8 cellular contexts compared by ENCODE assay signal in the genomic region with DNA sequence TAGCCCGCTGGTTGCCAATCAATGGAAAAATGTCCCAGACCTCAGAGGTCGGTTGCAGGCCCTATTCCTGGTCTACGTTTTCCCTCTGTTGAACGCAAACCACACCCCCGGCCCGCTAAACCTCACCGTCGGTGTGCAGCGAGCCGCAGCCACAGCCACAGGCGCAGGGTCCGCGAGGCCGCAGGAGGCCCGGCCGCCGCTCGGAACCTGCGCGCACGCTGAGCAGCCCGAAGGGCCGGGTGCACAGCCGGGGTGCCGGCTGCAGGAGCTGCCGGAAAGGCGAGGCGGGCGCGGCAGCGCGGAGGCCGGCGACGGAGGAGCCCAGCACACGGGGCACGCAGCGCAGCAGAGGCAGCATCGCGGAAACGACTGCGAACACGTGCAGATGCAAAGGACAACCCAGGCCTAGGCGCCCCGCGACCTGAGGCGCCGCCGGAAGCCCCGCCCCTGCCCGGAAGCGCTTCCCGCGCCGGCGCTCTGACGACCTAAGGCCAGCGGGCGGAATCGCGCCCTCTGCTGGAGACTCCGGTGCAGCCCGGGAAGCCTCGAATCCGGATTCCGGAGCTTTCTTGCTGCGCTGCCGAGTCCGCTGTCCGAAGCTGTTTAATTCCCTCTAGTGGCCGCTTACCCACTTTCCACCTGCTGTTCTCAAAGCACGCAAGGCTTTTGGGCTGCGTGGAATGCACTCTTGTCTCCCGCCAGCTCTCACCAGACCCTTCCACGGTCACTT. TPM values are rescaled to one million over a fixed set of nuclear protein-coding genes. Genes with fewer than 3 reads are reported as not detected.
DNase-seq lines count a peak whose midpoint lies in the region; ATAC-seq and TF ChIP-seq lines count a peak whose summit lies in the region.

A gene with protein sequence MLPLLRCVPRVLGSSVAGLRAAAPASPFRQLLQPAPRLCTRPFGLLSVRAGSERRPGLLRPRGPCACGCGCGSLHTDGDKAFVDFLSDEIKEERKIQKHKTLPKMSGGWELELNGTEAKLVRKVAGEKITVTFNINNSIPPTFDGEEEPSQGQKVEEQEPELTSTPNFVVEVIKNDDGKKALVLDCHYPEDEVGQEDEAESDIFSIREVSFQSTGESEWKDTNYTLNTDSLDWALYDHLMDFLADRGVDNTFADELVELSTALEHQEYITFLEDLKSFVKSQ (minus strand): TSS at position 440 of the 730 bp plus-strand sequence. CDS start 82 bp downstream, at position 358.

- H3K9ac ChIP-seq in SU-DHL-6 (ENCODE audit: low read length) (peak within 1 kb of the TSS; percentile 91), parathyroid adenoma (peak within 1 kb of the TSS; percentile 49)

- H3K27me3 Mint-ChIP-seq in activated naive CD8-positive, alpha-beta T cell treated with anti-CD3 and anti-CD28 coated beads, Interleukin-2, amount 10 ng/mL, durations not matched to agents 7 days and 5 days, result no peaks in the 10 kb centered on the region

- WGBS in tibial nerve, 2 donors, result 0% methylated on average over 24 to 74 of the region's 75 CpGs

- H3K27ac Mint-ChIP-seq in activated naive CD8-positive, alpha-beta T cell treated with anti-CD3 and anti-CD28 coated beads, Interleukin-2, amount 10 ng/mL, durations not matched to agents 7 days and 5 days, result peak within 1 kb of the TSS; percentile 96

- H4K20me1 ChIP-seq in SU-DHL-6 (ENCODE audit: low read depth, low read length), result no peaks in the 10 kb centered on the region

- peak in 1 of 2 donors; percentile 64 for TF ChIP-seq POLR2A in tibial nerve (IDR thresholded peaks at IDR 0.05)

- H3K9me2 ChIP-seq in SU-DHL-6 (replicated peaks; ENCODE audit: insufficient read depth, low read length), result no peaks in the 10 kb centered on the region

- peaks cover 23% of the 10 kb centered on the region for H3F3A ChIP-seq in SU-DHL-6 (ENCODE audit: insufficient read depth)

- ATAC-seq in HG02610 (IDR thresholded peaks at IDR 0.05; ENCODE audit: unreplicated experiment) (peak; percentile 79), Right ventricle myocardium superior (ENCODE audit: poor library complexity) (peak; percentile 98)
- ATAC-seq in activated naive CD8-positive, alpha-beta T cell treated with anti-CD3 and anti-CD28 coated beads, Interleukin-2, amount 10 ng/mL, durations not matched to agents 7 days and 5 days (ENCODE audit: low read depth), result peak; percentile 93

- H3K4me1 ChIP-seq in parathyroid adenoma (peaks cover 5% of the 10 kb centered on the region), tibial nerve (peaks cover 0 to 32% (median 16%) of the 10 kb centered on the region in 4 donors)

- H2AFZ ChIP-seq in SU-DHL-6 (ENCODE audit: low read depth, low read length, severe bottlenecking) (peak within 1 kb of the TSS; percentile 88), parathyroid adenoma (peak within 1 kb of the TSS; percentile 87)

- TF ChIP-seq CTCF in GM12864 (IDR thresholded peaks at IDR 0.05; ENCODE audit: low read depth, low read length, missing control alignments) (peak; percentile 97), SU-DHL-6 (IDR thresholded peaks at IDR 0.05; ENCODE audit: insufficient read depth, low read length, poor library complexity, severe bottlenecking) (peak; percentile 96), parathyroid adenoma (IDR thresholded peaks at IDR 0.05) (peak; percentile 99), tibial nerve (IDR thresholded peaks at IDR 0.05) (peak; percentile 98 to 100 (median 99))

- H3K4me1 Mint-ChIP-seq in activated naive CD8-positive, alpha-beta T cell treated with anti-CD3 and anti-CD28 coated beads, Interleukin-2, amount 10 ng/mL, durations not matched to agents 7 days and 5 days, result peaks cover 25% of the 10 kb centered on the region

- peak; percentile 85 to 89 for TF ChIP-seq EP300 in tibial nerve (IDR thresholded peaks at IDR 0.05)

- intact Hi-C loops in Right ventricle myocardium superior (cut with DNase I), result no loop called here

- POLR2A ChIA-PET in activated naive CD8-positive, alpha-beta T cell treated with anti-CD3 and anti-CD28 coated beads, Interleukin-2, amount 10 ng/mL, durations not matched to agents 7 days and 5 days (lab: Charles Lee), result interaction anchor here (0.5 to 3.0 kb wide), 12 partner anchors 10 to 247 kb away, joined by 3 to 21 read pairs (median 4); a partner anchor contains a TSS

- H3K27me3 ChIP-seq in SU-DHL-6 (ENCODE audit: low read length), result no peaks in the 10 kb centered on the region
- H3K27me3 ChIP-seq in parathyroid adenoma (ENCODE audit: control insufficient read depth, insufficient read depth, low read length), result no peaks in the 10 kb centered on the region
- no peaks in the 10 kb centered on the region for H3K27me3 ChIP-seq in tibial nerve

- peak within 1 kb of the TSS; percentile 87 for H3K4me3 ChIP-seq in GM12864 (ENCODE audit: low read depth, low read length)
- H3K4me3 ChIP-seq in SU-DHL-6 (ENCODE audit: insufficient read depth, low read length, poor library complexity, severe bottlenecking), result peak within 1 kb of the TSS; percentile 77
- H3K4me3 ChIP-seq in parathyroid adenoma (ENCODE audit: low read depth, low read length), result peak within 1 kb of the TSS; percentile 73
- H3K4me3 ChIP-seq in tibial nerve, result peak within 1 kb of the TSS; percentile 76 to 92 (median 82)

- peak within 1 kb of the TSS; percentile 60 for H3K27ac ChIP-seq in SU-DHL-6 (ENCODE audit: low read depth, low read length)
- H3K27ac ChIP-seq in parathyroid adenoma, result peak within 1 kb of the TSS; percentile 62
- peak within 1 kb of the TSS; percentile 63 to 89 (median 80) for H3K27ac ChIP-seq in tibial nerve

- H3K4me2 ChIP-seq in SU-DHL-6 (ENCODE audit: low read depth, low read length, poor library complexity, severe bottlenecking) (peak within 1 kb of the TSS; percentile 73), parathyroid adenoma (ENCODE audit: low read length) (peak within 1 kb of the TSS; percentile 80)

- H3K9me3 ChIP-seq in SU-DHL-6 (ENCODE audit: insufficient read depth, low read length) (no peaks in the 10 kb centered on the region), parathyroid adenoma (ENCODE audit: control insufficient read depth, low read length) (no peaks in the 10 kb centered on the region), tibial nerve (no peaks in the 10 kb centered on the region)

- DNase-seq in GM12864 (ENCODE audit: low read depth), result peak; percentile 78
- peak; percentile 91 for DNase-seq in NCI-H1105 (lab: John Stamatoyannopoulos, UW)
- peak; percentile 98 for DNase-seq in activated naive CD8-positive, alpha-beta T cell treated with anti-CD3 and anti-CD28 coated beads, Interleukin-2, amount 10 ng/mL, durations not matched to agents 7 days and 5 days
- peak; percentile 95 for DNase-seq in Right ventricle myocardium superior
- peak; percentile 80 to 87 for DNase-seq in tibial nerve (ENCODE audit: low spot score in 2 of 2)

- H3K79me2 ChIP-seq in SU-DHL-6 (ENCODE audit: insufficient read depth, low read length) (peaks cover 42% of the 10 kb centered on the region), parathyroid adenoma (peaks cover 6% of the 10 kb centered on the region)

- peaks cover 29% of the 10 kb centered on the region for H3K36me3 Mint-ChIP-seq in activated naive CD8-positive, alpha-beta T cell treated with anti-CD3 and anti-CD28 coated beads, Interleukin-2, amount 10 ng/mL, durations not matched to agents 7 days and 5 days

- peak within 1 kb of the TSS; percentile 85 for H3K4me3 Mint-ChIP-seq in activated naive CD8-positive, alpha-beta T cell treated with anti-CD3 and anti-CD28 coated beads, Interleukin-2, amount 10 ng/mL, durations not matched to agents 7 days and 5 days

- no peaks in the 10 kb centered on the region for H3K9me3 Mint-ChIP-seq in activated naive CD8-positive, alpha-beta T cell treated with anti-CD3 and anti-CD28 coated beads, Interleukin-2, amount 10 ng/mL, durations not matched to agents 7 days and 5 days

- H3K36me3 ChIP-seq in SU-DHL-6 (ENCODE audit: low read length) (no peaks in the 10 kb centered on the region; the same call in 1 of the 2 replicates), parathyroid adenoma (ENCODE audit: control insufficient read depth, insufficient read depth, low read length) (no peaks in the 10 kb centered on the region), tibial nerve (peaks cover 0 to 60% (median 4%) of the 10 kb centered on the region in 3 donors)

RNA-seq across cellular contexts. Expression of the gene that starts here (rescaled TPM):
- 100 to 1,000 TPM; 109 to 112 TPM for total RNA-seq in activated naive CD8-positive, alpha-beta T cell treated with anti-CD3 and anti-CD28 coated beads, Interleukin-2, amount 10 ng/mL, durations not matched to agents 7 days and 5 days
- total RNA-seq in Right ventricle myocardium superior (128 TPM), tibial nerve (100 to 1,000 TPM in 1 of 4 donors, 10 to 100 TPM in 3; 62.7 to 103 (median 83.7) TPM)

Comparison
In these comparisons a context has a peak if more than half of its experiments do, and no peak if none do; other contexts are left out.
1. Peak in every context shown above with its lines: DNase-seq, ATAC-seq, H3K4me3 ChIP-seq and H3K27ac ChIP-seq.